In the genomic region with DNA sequence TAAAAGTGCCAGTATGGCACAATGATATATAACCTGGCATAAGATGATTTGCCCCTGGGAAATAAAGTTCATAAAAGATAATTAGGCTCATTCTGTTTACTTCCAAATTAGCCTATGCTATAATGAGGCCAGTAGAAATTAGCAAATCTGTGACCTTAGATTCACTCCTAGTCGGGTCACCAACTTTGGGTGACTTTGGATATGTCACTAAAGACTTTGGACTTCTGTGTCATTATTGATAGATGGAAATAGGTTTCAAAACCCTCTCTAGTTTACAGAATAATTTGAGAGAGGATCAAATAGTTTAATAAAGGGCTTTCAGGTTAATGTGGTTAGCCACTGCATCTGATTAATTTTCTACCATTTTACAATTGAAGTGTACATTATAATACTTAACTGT, we compare ENCODE assay signal across 34 cellular contexts.
"Had no signal": no experiment of that assay in that cellular context is flagged by ENCODE, and none has a peak within 500 bp of the region (broad histone marks: within the 10 kb centered on the region; RNA-seq: fewer than 3 reads in every experiment).

No MANE protein-coding gene starts in this region.

- H3K27ac ChIP-seq: KMS-11 had no signal

- H3K36me3 ChIP-seq: MG63 had no signal

- H3K4me2 ChIP-seq: KMS-11 had no signal

- H3K27me3 ChIP-seq: MG63 had no signal

- H3K9ac ChIP-seq: KMS-11 had no signal

- H3K4me3 ChIP-seq: MG63 had no signal

- H3K9me3 ChIP-seq: MG63 had no signal

- DNase-seq: Karpas-422, Kasumi-1, KG1, MG63, MM.1S, MV-4-11, NCI-H1048, NCI-H1092, NCI-H1092 treated with DMSO at 0.1 percent for 48 hours, NCI-H1105, NCI-H1105 treated with DMSO at 0.1 percent for 48 hours, NCI-H1417 treated with DMSO at 0.1 percent for 48 hours, NCI-H1436, NCI-H1436 treated with DMSO at 0.1 percent for 48 hours, NCI-H146, NCI-H1694, NCI-H1694 treated with DMSO at 0.1 percent for 48 hours, NCI-H187, NCI-H187 treated with DMSO at 0.1 percent for 48 hours, NCI-H1930, NCI-H2029, NCI-H2029 treated with DMSO at 0.1 percent for 48 hours, NCI-H2081, NCI-H2081 treated with DMSO at 0.1 percent for 48 hours, NCI-H2107, NCI-H2171, NCI-H2171 treated with DMSO at 0.1 percent for 48 hours, NCI-H2227 treated with DMSO at 0.1 percent for 48 hours, NCI-H226, NCI-H345, NCI-H446, NCI-H446 treated with DMSO at 0.1 percent for 48 hours, NCI-H510A had no signal
